Comparison of ENCODE assay signal across 18 cellular contexts in the genomic region with DNA sequence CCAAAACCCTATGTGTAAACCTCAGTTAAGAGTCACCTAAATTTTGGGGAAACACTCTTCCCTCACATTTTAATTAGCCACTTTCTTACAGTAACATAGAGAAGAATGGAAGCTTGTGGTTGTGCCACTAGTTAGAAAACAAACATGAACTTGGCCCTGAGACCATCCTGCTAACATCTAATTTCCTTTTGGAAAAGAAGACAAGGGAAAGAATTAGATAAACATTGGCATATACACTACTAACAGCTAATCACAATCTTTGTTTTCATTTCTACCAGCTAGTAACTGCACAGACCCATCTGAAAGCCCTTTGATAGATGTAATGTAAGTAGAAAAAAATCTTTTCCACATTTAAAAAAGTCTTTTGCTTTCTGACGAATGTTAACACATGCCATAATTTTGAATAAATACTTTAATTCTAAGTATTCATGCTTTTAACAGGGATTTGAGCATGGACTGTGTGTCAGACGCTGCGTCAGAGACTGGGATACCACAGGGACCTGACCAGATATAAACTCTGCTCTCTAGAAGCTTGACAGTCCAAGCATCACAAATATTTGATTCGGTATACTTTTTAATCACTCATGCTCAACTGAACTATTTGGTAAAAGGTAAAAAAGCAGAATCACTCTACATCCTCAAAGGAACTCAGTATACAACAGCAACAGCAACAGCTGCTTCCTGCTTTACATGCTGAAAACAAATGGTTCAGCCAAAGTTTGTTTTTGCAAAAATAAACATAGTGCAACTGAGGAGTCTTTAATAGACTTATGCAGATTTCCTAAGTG. TPM values are rescaled to one million over a fixed set of nuclear protein-coding genes. Genes with fewer than 3 reads are reported as not detected.
A peak's percentile ranks its signal among the peaks of the same experiment; 100 is the strongest.
DNase-seq lines count a peak whose midpoint lies in the region; ATAC-seq lines count a peak whose summit lies in the region.
"Had no signal": no experiment of that assay in that cellular context is flagged by ENCODE, and none has a peak within 500 bp of the region (broad histone marks: within the 10 kb centered on the region; RNA-seq: fewer than 3 reads in every experiment).

No MANE protein-coding gene starts in this region.

- CTCF ChIA-PET in CD8-positive, alpha-beta memory T cell (lab: Charles Lee), result interaction anchor here (1.3 to 2.7 kb wide), 2 partner anchors 9 to 293 kb away, joined by 5 to 8 read pairs; no protein-coding TSS in a partner anchor

- H3K4me3 Mint-ChIP-seq in CD8-positive, alpha-beta memory T cell, result peak overlapping the region in 1 of 7 donors; percentile 27

- H3K27me3 Mint-ChIP-seq in CD8-positive, alpha-beta memory T cell, result no peaks in the 10 kb centered on the region

- intact Hi-C loops in aorta (cut with DNase I), result no loop called here

- POLR2A ChIA-PET in CD8-positive, alpha-beta memory T cell (lab: Charles Lee), result no interaction called here

- WGBS in aorta, 2 donors, result 56 to 62% methylated on average over 4 of the region's 4 CpGs

- ATAC-seq in aorta (ENCODE audit: low FRiP score) (no peak), HG03280 (IDR thresholded peaks at IDR 0.05; ENCODE audit: unreplicated experiment) (no peak)
- ATAC-seq: GM12878, K562 had no signal

- H3K27me3 ChIP-seq in CD8-positive, alpha-beta memory T cell (ENCODE audit: insufficient read depth, low read length, poor library complexity, severe bottlenecking), result no peaks in the 10 kb centered on the region
- H3K27me3 ChIP-seq in aorta (ENCODE audit: control insufficient read depth in 1 of 2, insufficient read depth in 2 of 2, low read length in 1 of 2), result no peaks in the 10 kb centered on the region
- H3K27me3 ChIP-seq: dorsolateral prefrontal cortex, vagina had no signal

- H3K27ac Mint-ChIP-seq in CD8-positive, alpha-beta memory T cell, result peak overlapping the region in 5 of 8 donors; percentile 1 to 68 (median 43)

- peaks cover 17% of the 10 kb centered on the region for H3K4me1 ChIP-seq in CD8-positive, alpha-beta memory T cell (ENCODE audit: insufficient read depth, low read length)
- H3K4me1 ChIP-seq in aorta (ENCODE audit: control insufficient read depth in 1 of 2, insufficient read depth in 2 of 2, low read length in 2 of 2), result no peaks in the 10 kb centered on the region
- H3K4me1 ChIP-seq: vagina had no signal

- no peaks in the 10 kb centered on the region for H3K9me3 ChIP-seq in CD8-positive, alpha-beta memory T cell (ENCODE audit: low read length)
- H3K9me3 ChIP-seq in aorta (ENCODE audit: control insufficient read depth, low read length), result no peaks in the 10 kb centered on the region
- H3K9me3 ChIP-seq: vagina had no signal

- H3K27ac ChIP-seq in CD8-positive, alpha-beta memory T cell (ENCODE audit: low read depth, low read length), result no peak overlapping the region
- no peak overlapping the region for H3K27ac ChIP-seq in aorta (ENCODE audit: low read depth in 1 of 2, low read length in 2 of 2)
- H3K27ac ChIP-seq: C4-2B, PC-9, vagina had no signal

- H3K36me3 ChIP-seq in CD8-positive, alpha-beta memory T cell (ENCODE audit: insufficient read depth, low read length), result peaks cover 1% of the 10 kb centered on the region
- H3K36me3 ChIP-seq in aorta (ENCODE audit: control insufficient read depth in 1 of 2, insufficient read depth in 2 of 2, low read length in 1 of 2), result peaks cover 0 to 4% of the 10 kb centered on the region in 2 donors

- no peaks in the 10 kb centered on the region for H3K9me3 Mint-ChIP-seq in CD8-positive, alpha-beta memory T cell

- DNase-seq in CD8-positive, alpha-beta memory T cell, result no peak
- DNase-seq in NAMALWA (ENCODE audit: low spot score), result peak; percentile 9
- peak; percentile 44 for DNase-seq in fibroblast of peridontal ligament (ENCODE audit: extremely low read depth)
- peak; percentile 75 for DNase-seq in pulmonary artery endothelial cell (ENCODE audit: low read depth, low spot score)
- no peak for DNase-seq in NCI-H146 treated with DMSO at 0.1 percent for 48 hours (lab: John Stamatoyannopoulos, UW; ENCODE audit: unreplicated experiment)
- no peak for DNase-seq in aorta
- DNase-seq: activated effector memory CD4-positive, alpha-beta T cell treated with Interleukin-2 at 50 U/mL for 16 hours; dorsolateral prefrontal cortex; EL; NCI-H1417 treated with DMSO at 0.1 percent for 48 hours; PC-9; stimulated activated naive CD4-positive, alpha-beta T cell treated with Interleukin-2 at 50 U/mL for 16 hours had no signal

- H3K36me3 Mint-ChIP-seq in CD8-positive, alpha-beta memory T cell, result peaks cover 12 to 62% (median 22%) of the 10 kb centered on the region in 3 donors

- peaks cover 15 to 38% (median 34%) of the 10 kb centered on the region in 3 donors for H3K4me1 Mint-ChIP-seq in CD8-positive, alpha-beta memory T cell

- H3K4me3 ChIP-seq in CD8-positive, alpha-beta memory T cell (ENCODE audit: low read length), result no peak overlapping the region
- no peak overlapping the region for H3K4me3 ChIP-seq in aorta (ENCODE audit: low read length in 2 of 2)
- H3K4me3 ChIP-seq: dorsolateral prefrontal cortex, GM12878, K562, PC-9, smooth muscle cell, vagina had no signal

RNA-seq across cellular contexts. Expression of a gene that starts 30.2 kb away (rescaled TPM):
- total RNA-seq in CD8-positive, alpha-beta memory T cell, result 10 to 100 TPM; 58.5 to 68.6 TPM
- polyA plus RNA-seq in CD8-positive, alpha-beta memory T cell, result 38.6 TPM
- total RNA-seq in pulmonary artery endothelial cell, result 24.6 and 27.6 TPM in 2 replicates
- 10 to 100 TPM in 1 of 2 donors, 1 to 10 TPM in 1; 8.6 to 17.0 TPM for total RNA-seq in aorta
- polyA plus RNA-seq in aorta, result 10 to 100 TPM; 18.4 to 30.7 TPM

Comparison
In these comparisons a context has a peak if more than half of its experiments do, and no peak if none do; other contexts are left out.
1. DNase-seq: peak in NAMALWA (single experiment), fibroblast of peridontal ligament (single experiment) and pulmonary artery endothelial cell (single experiment); none in CD8-positive, alpha-beta memory T cell (0 of 5), NCI-H146 treated with DMSO at 0.1 percent for 48 hours (single experiment) and aorta (0 of 2).